In genomic region chr13:101341464-101341863, GRCh38 we compare ENCODE assay signal across 16 cellular contexts.
"Had no signal": no experiment of that assay in that cellular context is flagged by ENCODE, and none has a peak within 500 bp of the region (broad histone marks: within the 10 kb centered on the region; RNA-seq: fewer than 3 reads in every experiment).

No MANE protein-coding gene starts in this region.

- H3K4me1 ChIP-seq: lower lobe of right lung, parathyroid adenoma, thyroid gland had no signal

- H3K9ac ChIP-seq: neural progenitor cell, parathyroid adenoma had no signal

- H3K27me3 ChIP-seq: cardiac muscle cell, neural progenitor cell, thyroid gland had no signal

- ATAC-seq: left cardiac atrium, lower lobe of right lung had no signal

- H3K36me3 Mint-ChIP-seq: activated CD4-positive, alpha-beta memory T cell treated with anti-CD3 and anti-CD28 coated beads for 36 hours; activated naive CD8-positive, alpha-beta T cell treated with anti-CD3 and anti-CD28 coated beads for 36 hours; neural progenitor cell had no signal

- H3K27ac Mint-ChIP-seq: activated CD4-positive, alpha-beta memory T cell treated with anti-CD3 and anti-CD28 coated beads for 36 hours; activated naive CD8-positive, alpha-beta T cell treated with anti-CD3 and anti-CD28 coated beads for 36 hours; neural progenitor cell had no signal

- H3K4me2 ChIP-seq: neural progenitor cell had no signal

- H3K9me3 Mint-ChIP-seq: activated CD4-positive, alpha-beta memory T cell treated with anti-CD3 and anti-CD28 coated beads for 36 hours; activated naive CD8-positive, alpha-beta T cell treated with anti-CD3 and anti-CD28 coated beads for 36 hours; neural progenitor cell had no signal

- DNase-seq: activated CD4-positive, alpha-beta memory T cell treated with anti-CD3 and anti-CD28 coated beads for 36 hours; activated gamma-delta T cell treated with Interleukin-2 at 50 U/mL for 16 hours; activated naive CD8-positive, alpha-beta T cell treated with anti-CD3 and anti-CD28 coated beads for 36 hours; activated T-cell treated with anti-CD3 and anti-CD28 coated beads, Interleukin-2, amount 50 U/mL, for 48 hours; aorta; hypothalamus; left cardiac atrium; lower lobe of right lung; midbrain; small intestine; T1000; thyroid gland had no signal

- H3K36me3 ChIP-seq: cardiac muscle cell, lower lobe of right lung, neural progenitor cell, thyroid gland had no signal

- H2AFZ ChIP-seq: neural progenitor cell, parathyroid adenoma had no signal

- H3K27me3 Mint-ChIP-seq: activated CD4-positive, alpha-beta memory T cell treated with anti-CD3 and anti-CD28 coated beads for 36 hours; activated naive CD8-positive, alpha-beta T cell treated with anti-CD3 and anti-CD28 coated beads for 36 hours had no signal

- H3K4me3 ChIP-seq: cardiac muscle cell, lower lobe of right lung, neural progenitor cell, thyroid gland had no signal

- H3K27ac ChIP-seq: cardiac muscle cell, lower lobe of right lung, neural progenitor cell, parathyroid adenoma, thyroid gland, VCaP had no signal

- H3K9me3 ChIP-seq: lower lobe of right lung, thyroid gland had no signal

- H3K4me1 Mint-ChIP-seq: activated naive CD8-positive, alpha-beta T cell treated with anti-CD3 and anti-CD28 coated beads for 36 hours; neural progenitor cell had no signal

- H3K4me3 Mint-ChIP-seq: activated CD4-positive, alpha-beta memory T cell treated with anti-CD3 and anti-CD28 coated beads for 36 hours; activated naive CD8-positive, alpha-beta T cell treated with anti-CD3 and anti-CD28 coated beads for 36 hours; neural progenitor cell had no signal
